ENCODE assay signal across 35 cellular contexts in genomic region chr11:111527279-111527678, GRCh38. TPM values are rescaled to one million over a fixed set of nuclear protein-coding genes. Genes with fewer than 3 reads are reported as not detected.
"Had no signal": no experiment of that assay in that cellular context is flagged by ENCODE, and none has a peak within 500 bp of the region (broad histone marks: within the 10 kb centered on the region; RNA-seq: fewer than 3 reads in every experiment).

No MANE protein-coding gene starts in this region.

- H3K36me3 Mint-ChIP-seq: activated naive CD4-positive, alpha-beta T cell treated with anti-CD3 and anti-CD28 coated beads, Interleukin-2, amount 10 ng/mL, durations not matched to agents 7 days and 5 days; mesothelial cell of epicardium; naive B cell; stimulated activated effector memory CD8-positive, alpha-beta T cell treated with anti-CD3 and anti-CD28 coated beads, Interleukin-12 subunit alpha, Interleukin-12 subunit beta, amount 100 ng/mL, for 72 hours had no signal

- H3K4me1 ChIP-seq: esophagus muscularis mucosa, left lung, uterus had no signal

- H3K27ac Mint-ChIP-seq: activated B cell treated with CpG ODN at 0.5 μM for 24 hours; activated naive CD4-positive, alpha-beta T cell treated with anti-CD3 and anti-CD28 coated beads, Interleukin-2, amount 10 ng/mL, durations not matched to agents 7 days and 5 days; dendritic cell treated with granulocyte-macrophage colony-stimulating factor and Interleukin-4, amounts not matched to agents 40 ng/mL and 50 ng/mL, for 4 days; endodermal cell; mesothelial cell of epicardium; naive B cell; nephron progenitor cell; progenitor cell of endocrine pancreas; stimulated activated effector memory CD8-positive, alpha-beta T cell treated with anti-CD3 and anti-CD28 coated beads, Interleukin-12 subunit alpha, Interleukin-12 subunit beta, amount 100 ng/mL, for 72 hours; stimulated activated naive CD8-positive, alpha-beta T cell treated with anti-CD3 and anti-CD28 coated beads, Interleukin-15, Interleukin-2, amounts not matched to agents 100 ng/mL and 50 ng/mL, for 24 hours had no signal

- H3K4me3 ChIP-seq: esophagus muscularis mucosa, heart right ventricle, left lung, lung, ovary, skin epidermis, thoracic aorta, uterus had no signal

- H3K4me1 Mint-ChIP-seq: central memory CD8-positive, alpha-beta T cell; endodermal cell; naive B cell; nephron progenitor cell had no signal

- DNase-seq: activated B cell treated with CpG ODN at 0.5 μM for 24 hours; activated CD4-positive, alpha-beta T cell treated with anti-CD3 and anti-CD28 coated beads for 4 hours; activated CD4-positive, alpha-beta T cell treated with anti-CD3 and anti-CD28 coated beads, Interleukin-2, amount 50 U/mL, for 4 hours; activated CD8-positive, alpha-beta memory T cell treated with anti-CD3 and anti-CD28 coated beads, Interleukin-2, amount 50 U/mL, for 4 hours; activated gamma-delta T cell; activated naive CD4-positive, alpha-beta T cell treated with anti-CD3 and anti-CD28 coated beads, Interleukin-2, amount 10 ng/mL, durations not matched to agents 7 days and 5 days; activated T-cell treated with anti-CD3 and anti-CD28 coated beads, Interleukin-2, amount 50 U/mL, for 1 hour; endodermal cell; foreskin melanocyte; heart right ventricle; left lung; naive B cell; nephron progenitor cell; ovary; stimulated activated CD4-positive, alpha-beta T cell treated with anti-CD3 and anti-CD28 coated beads, Interleukin-4, amount 100 ng/mL, for 24 hours; trophoblast cell; uterus had no signal

- H3K27me3 ChIP-seq: esophagus muscularis mucosa, left lung, ovary, uterus had no signal

- H3K4me3 Mint-ChIP-seq: activated B cell treated with CpG ODN at 0.5 μM for 24 hours; activated naive CD4-positive, alpha-beta T cell treated with anti-CD3 and anti-CD28 coated beads, Interleukin-2, amount 10 ng/mL, durations not matched to agents 7 days and 5 days; central memory CD8-positive, alpha-beta T cell; dendritic cell treated with granulocyte-macrophage colony-stimulating factor and Interleukin-4, amounts not matched to agents 40 ng/mL and 50 ng/mL, for 4 days; endodermal cell; mesothelial cell of epicardium; naive B cell; nephron progenitor cell; stimulated activated effector memory CD8-positive, alpha-beta T cell treated with anti-CD3 and anti-CD28 coated beads, Interleukin-12 subunit alpha, Interleukin-12 subunit beta, amount 100 ng/mL, for 72 hours had no signal

- ATAC-seq: heart right ventricle, left lung, sciatic nerve had no signal

- H3K9me3 ChIP-seq: esophagus muscularis mucosa, heart right ventricle, left lung, neutrophil, ovary, thoracic aorta, uterus had no signal

- H3K27me3 Mint-ChIP-seq: activated naive CD4-positive, alpha-beta T cell treated with anti-CD3 and anti-CD28 coated beads, Interleukin-2, amount 10 ng/mL, durations not matched to agents 7 days and 5 days; dendritic cell treated with granulocyte-macrophage colony-stimulating factor and Interleukin-4, amounts not matched to agents 40 ng/mL and 50 ng/mL, for 4 days; stimulated activated naive CD8-positive, alpha-beta T cell treated with anti-CD3 and anti-CD28 coated beads, Interleukin-15, Interleukin-2, amounts not matched to agents 100 ng/mL and 50 ng/mL, for 24 hours had no signal

- H3K9me3 Mint-ChIP-seq: activated B cell treated with CpG ODN at 0.5 μM for 24 hours; activated naive CD4-positive, alpha-beta T cell treated with anti-CD3 and anti-CD28 coated beads, Interleukin-2, amount 10 ng/mL, durations not matched to agents 7 days and 5 days; central memory CD8-positive, alpha-beta T cell; dendritic cell treated with granulocyte-macrophage colony-stimulating factor and Interleukin-4, amounts not matched to agents 40 ng/mL and 50 ng/mL, for 4 days; endodermal cell; mesothelial cell of epicardium; naive B cell; nephron progenitor cell; stimulated activated effector memory CD8-positive, alpha-beta T cell treated with anti-CD3 and anti-CD28 coated beads, Interleukin-12 subunit alpha, Interleukin-12 subunit beta, amount 100 ng/mL, for 72 hours; stimulated activated naive CD8-positive, alpha-beta T cell treated with anti-CD3 and anti-CD28 coated beads, Interleukin-15, Interleukin-2, amounts not matched to agents 100 ng/mL and 50 ng/mL, for 24 hours had no signal

- H3K27ac ChIP-seq: esophagus muscularis mucosa, heart right ventricle, left lung, neutrophil, ovary, skin epidermis, thoracic aorta, uterus had no signal

- H3K36me3 ChIP-seq: esophagus muscularis mucosa, heart right ventricle, left lung, neutrophil, ovary, thoracic aorta, uterus had no signal

RNA-seq across cellular contexts. Expression of gene HOATZ, which starts 12.7 kb away (rescaled TPM):
- total RNA-seq: activated B cell treated with CpG ODN at 0.5 μM for 24 hours; activated CD8-positive, alpha-beta memory T cell treated with anti-CD3 and anti-CD28 coated beads for 36 hours; bronchial epithelial cell; esophagus muscularis mucosa; glomerular endothelial cell; heart right ventricle; mesothelial cell of epicardium; progenitor cell of endocrine pancreas; renal cortical epithelial cell; sciatic nerve; subcutaneous adipose tissue; T-helper 2 cell treated with Interferon-gamma antibody and Interleukin-4, amounts not matched to agents 100 ng/mL and 5 ng/mL, for 36 hours; thoracic aorta had no signal
- polyA plus RNA-seq: heart right ventricle had no signal

RNA-seq across cellular contexts. Expression of gene LAYN, which starts 13.2 kb away (rescaled TPM):
- total RNA-seq: activated B cell treated with CpG ODN at 0.5 μM for 24 hours had no signal

RNA-seq across cellular contexts. Expression of gene BTG4, which starts 15.1 kb away (rescaled TPM):
- total RNA-seq: activated B cell treated with CpG ODN at 0.5 μM for 24 hours; activated CD8-positive, alpha-beta memory T cell treated with anti-CD3 and anti-CD28 coated beads for 36 hours; endodermal cell; esophagus muscularis mucosa; glomerular endothelial cell; heart right ventricle; left lung; mesothelial cell of epicardium; progenitor cell of endocrine pancreas; renal cortical epithelial cell; sciatic nerve; subcutaneous adipose tissue; T-helper 2 cell treated with Interferon-gamma antibody and Interleukin-4, amounts not matched to agents 100 ng/mL and 5 ng/mL, for 36 hours; thoracic aorta; uterus had no signal
- polyA plus RNA-seq: heart right ventricle, ovary had no signal
